Comparison of ENCODE assay signal across 8 cellular contexts in the genomic region with DNA sequence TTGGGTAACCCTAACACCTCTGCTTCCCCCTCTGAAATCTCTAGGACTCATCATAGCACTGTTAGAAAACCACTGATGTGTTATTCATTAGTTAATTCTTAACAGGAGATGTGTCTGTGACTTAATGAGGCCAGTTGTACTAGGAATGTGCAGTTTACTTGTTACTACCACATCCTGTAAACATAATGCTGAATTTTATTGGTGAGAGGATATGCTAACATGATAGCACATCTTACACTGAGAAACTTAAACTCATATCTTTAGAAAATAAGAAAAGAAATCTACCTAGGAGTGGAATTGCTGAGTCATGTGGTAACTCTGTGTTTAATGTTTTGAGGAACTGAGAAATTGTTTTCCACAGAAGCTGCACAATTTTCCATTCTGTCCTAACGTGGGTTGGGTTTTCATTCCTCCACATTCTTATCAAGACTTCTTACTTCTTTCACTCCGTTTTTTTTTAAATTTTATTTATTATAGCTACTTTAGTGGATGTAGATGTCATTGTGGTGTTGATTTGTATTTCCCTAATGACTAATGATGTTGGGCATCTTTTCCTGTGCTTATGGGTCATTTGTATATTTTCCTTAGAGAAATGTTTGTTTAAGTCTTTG. TPM values are rescaled to one million over a fixed set of nuclear protein-coding genes. Genes with fewer than 3 reads are reported as not detected.
DNase-seq lines count a peak whose midpoint lies in the region; ATAC-seq and TF ChIP-seq lines count a peak whose summit lies in the region.

No MANE protein-coding gene starts in this region.

- peaks cover 14 to 22% (median 18%) of the 10 kb centered on the region in 11 experiments for H3K9me3 ChIP-seq in BLaER1 treated with 17β-estradiol and CSF1 and Interleukin-3, amounts not matched to agents 10 nM and 100 nM (replicated peaks in 1 of 11)
- H3K9me3 ChIP-seq in OCI-LY1 (ENCODE audit: low read length) (no peaks in the 10 kb centered on the region), MG63 (peaks cover 9% of the 10 kb centered on the region), tibial artery (no peaks in the 10 kb centered on the region)

- no peak overlapping the region for H3K4me3 ChIP-seq in BLaER1 treated with 17β-estradiol and CSF1 and Interleukin-3, amounts not matched to agents 10 nM and 100 nM
- H3K4me3 ChIP-seq in OCI-LY1 (ENCODE audit: low read depth, low read length, poor library complexity, severe bottlenecking) (no peak overlapping the region), MG63 (no peak overlapping the region), tibial artery (no peak overlapping the region)

- H3K36me3 ChIP-seq in BLaER1 treated with 17β-estradiol and CSF1 and Interleukin-3, amounts not matched to agents 10 nM and 100 nM = peaks cover 40 to 82% (median 52%) of the 10 kb centered on the region in 11 experiments
- peaks cover 51% of the 10 kb centered on the region for H3K36me3 ChIP-seq in OCI-LY1 (ENCODE audit: insufficient read depth, low read length)
- peaks cover 36% of the 10 kb centered on the region for H3K36me3 ChIP-seq in MG63
- H3K36me3 ChIP-seq in tibial artery = peaks cover 17 to 52% (median 34%) of the 10 kb centered on the region in 3 donors

- H3K9ac ChIP-seq in BLaER1 treated with 17β-estradiol and CSF1 and Interleukin-3, amounts not matched to agents 10 nM and 100 nM = peak overlapping the region in 8 of 11 experiments; percentile 7 to 62 (median 37); a peak in 12 of 22 replicates
- no peak overlapping the region for H3K9ac ChIP-seq in OCI-LY1 (ENCODE audit: low read length)

- no peaks in the 10 kb centered on the region for H3K27me3 ChIP-seq in BLaER1 treated with 17β-estradiol and CSF1 and Interleukin-3, amounts not matched to agents 10 nM and 100 nM
- H3K27me3 ChIP-seq in OCI-LY1 (ENCODE audit: insufficient read depth, low read length) (no peaks in the 10 kb centered on the region), MG63 (no peaks in the 10 kb centered on the region), tibial artery (no peaks in the 10 kb centered on the region)

- peak; percentile 80 for ATAC-seq in GM21447 (IDR thresholded peaks at IDR 0.05; ENCODE audit: unreplicated experiment)

- H3F3A ChIP-seq in OCI-LY1 (ENCODE audit: insufficient read depth, low read length) = no peaks in the 10 kb centered on the region; the same call in 1 of the 2 replicates

- peak overlapping the region; percentile 45 to 79 (median 65) for H3K27ac ChIP-seq in BLaER1 treated with 17β-estradiol and CSF1 and Interleukin-3, amounts not matched to agents 10 nM and 100 nM
- H3K27ac ChIP-seq in OCI-LY1 (ENCODE audit: low read depth, low read length, poor library complexity, severe bottlenecking) = peak overlapping the region; percentile 76
- H3K27ac ChIP-seq in tibial artery = peak overlapping the region in 1 of 2 donors; percentile 10

- H4K20me1 ChIP-seq in BLaER1 treated with 17β-estradiol and CSF1 and Interleukin-3, amounts not matched to agents 10 nM and 100 nM = peaks cover 0 to 4% (median 0%) of the 10 kb centered on the region in 11 experiments; a peak in 1 of 22 replicates
- no peaks in the 10 kb centered on the region for H4K20me1 ChIP-seq in OCI-LY1 (ENCODE audit: insufficient read depth, low read length)

- no peaks in the 10 kb centered on the region for H3K9me2 ChIP-seq in OCI-LY1 (ENCODE audit: low read depth, low read length)

- no peak for TF ChIP-seq CTCF in OCI-LY1 (IDR thresholded peaks at IDR 0.05; ENCODE audit: low read length)
- TF ChIP-seq CTCF in tibial artery (IDR thresholded peaks at IDR 0.05) = no peak

- no peak overlapping the region for H2AFZ ChIP-seq in OCI-LY1 (ENCODE audit: low read length)

- H3K4me2 ChIP-seq in BLaER1 treated with 17β-estradiol and CSF1 and Interleukin-3, amounts not matched to agents 10 nM and 100 nM = peak overlapping the region; percentile 14 to 73 (median 48); a peak in 18 of 22 replicates
- 0 out of 2 replicates have a peak overlapping the region, but pooled peaks have one; percentile 6 for H3K4me2 ChIP-seq in OCI-LY1 (ENCODE audit: low read length)

- peaks cover 7 to 33% (median 18%) of the 10 kb centered on the region in 10 experiments for H3K4me1 ChIP-seq in BLaER1 treated with 17β-estradiol and CSF1 and Interleukin-3, amounts not matched to agents 10 nM and 100 nM
- H3K4me1 ChIP-seq in OCI-LY1 (ENCODE audit: insufficient read depth, low read length, severe bottlenecking) (peaks cover 13% of the 10 kb centered on the region), tibial artery (peaks cover 0 to 18% (median 2%) of the 10 kb centered on the region in 4 donors)

- no peaks in the 10 kb centered on the region for H3K79me2 ChIP-seq in OCI-LY1 (ENCODE audit: insufficient read depth, low read length)

- intact Hi-C loops in tibial artery (cut with DNase I; ENCODE audit: low total_unique reads) = no loop called here

- DNase-seq in fibroblast of the conjunctiva (ENCODE audit: low read depth) = peak; percentile 24
- DNase-seq in cerebellum (ENCODE audit: low spot score) = no peak
- no peak for DNase-seq in NCI-H2171 (lab: John Stamatoyannopoulos, UW)
- DNase-seq in MG63 = no peak
- DNase-seq in tibial artery = no peak

RNA-seq across cellular contexts. Expression of a gene that starts 33.7 kb away (rescaled TPM):
- total RNA-seq in cerebellum = 23.0 TPM
- total RNA-seq in MG63 (2014; rRNA removed; shearing (Covaris generic); ENCODE audit: low replicate concordance) = 24.2 and 36.2 TPM in 2 replicates

RNA-seq across cellular contexts. Expression of a gene that starts 34.1 kb away (rescaled TPM):
- total RNA-seq in cerebellum = 16.5 TPM
- total RNA-seq in MG63 (2014; rRNA removed; shearing (Covaris generic); ENCODE audit: low replicate concordance) = 4.8 and 7.7 TPM in 2 replicates

RNA-seq across cellular contexts. Expression of a gene that starts 36.2 kb away (rescaled TPM):
- 5.9 TPM for total RNA-seq in cerebellum
- total RNA-seq in MG63 (2014; rRNA removed; shearing (Covaris generic); ENCODE audit: low replicate concordance) = 1.0 TPM in 1 of 2 replicates, not detected in the other
